24 cellular contexts compared by ENCODE assay signal in the genomic region with DNA sequence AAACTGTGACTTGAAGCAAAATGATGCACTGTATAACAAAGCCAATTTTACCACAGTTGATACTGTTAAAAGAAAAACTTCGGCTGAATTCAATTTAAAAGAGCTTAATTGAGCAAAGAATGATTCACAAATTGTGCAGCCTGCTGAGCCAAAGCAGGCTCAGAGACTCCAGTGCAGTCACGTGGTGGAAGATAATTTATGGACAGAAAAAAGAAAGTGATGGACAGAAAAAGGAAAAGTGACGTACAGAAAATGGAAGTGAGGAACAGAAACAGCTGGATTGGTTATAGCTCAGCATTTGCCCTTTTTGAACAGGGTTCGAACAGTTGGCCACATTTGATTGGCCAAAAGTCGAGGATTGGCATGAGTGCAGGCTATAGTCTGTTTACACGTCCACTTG. TPM values are rescaled to one million over a fixed set of nuclear protein-coding genes. Genes with fewer than 3 reads are reported as not detected.
"Had no signal": no experiment of that assay in that cellular context is flagged by ENCODE, and none has a peak within 500 bp of the region (broad histone marks: within the 10 kb centered on the region; RNA-seq: fewer than 3 reads in every experiment).

No MANE protein-coding gene starts in this region.

- H3K4me3 ChIP-seq: esophagus muscularis mucosa, gastroesophageal sphincter, mucosa of descending colon, suprapubic skin, thyroid gland, uterus had no signal

- H3K9me3 ChIP-seq: esophagus muscularis mucosa, gastroesophageal sphincter, mucosa of descending colon, suprapubic skin, thyroid gland, uterus had no signal

- H3K36me3 ChIP-seq: uterus had no signal

- H3K4me1 ChIP-seq: esophagus muscularis mucosa, gastroesophageal sphincter, suprapubic skin, thyroid gland, uterus had no signal

- H3K9me3 Mint-ChIP-seq: dendritic cell treated with granulocyte-macrophage colony-stimulating factor and Interleukin-4, amounts not matched to agents 40 ng/mL and 50 ng/mL, for 4 days; effector memory CD8-positive, alpha-beta T cell; naive thymus-derived CD8-positive, alpha-beta T cell; neural crest cell; stimulated activated effector memory CD8-positive, alpha-beta T cell treated with anti-CD3 and anti-CD28 coated beads, Interleukin-12 subunit alpha, Interleukin-12 subunit beta, amount 100 ng/mL, for 72 hours; type B pancreatic cell had no signal

- H3K27ac ChIP-seq: epithelial cell of prostate, esophagus muscularis mucosa, gastroesophageal sphincter, suprapubic skin, thyroid gland, uterus had no signal

- H3K27me3 ChIP-seq: esophagus muscularis mucosa, gastroesophageal sphincter, suprapubic skin, thyroid gland, uterus had no signal

- H3K4me1 Mint-ChIP-seq: neural crest cell; stimulated activated effector memory CD8-positive, alpha-beta T cell treated with anti-CD3 and anti-CD28 coated beads, Interleukin-12 subunit alpha, Interleukin-12 subunit beta, amount 100 ng/mL, for 72 hours had no signal

- H3K4me3 Mint-ChIP-seq: dendritic cell treated with granulocyte-macrophage colony-stimulating factor and Interleukin-4, amounts not matched to agents 40 ng/mL and 50 ng/mL, for 4 days; effector memory CD8-positive, alpha-beta T cell; naive thymus-derived CD8-positive, alpha-beta T cell; neural crest cell; stimulated activated effector memory CD8-positive, alpha-beta T cell treated with anti-CD3 and anti-CD28 coated beads, Interleukin-12 subunit alpha, Interleukin-12 subunit beta, amount 100 ng/mL, for 72 hours; type B pancreatic cell had no signal

- DNase-seq: effector memory CD8-positive, alpha-beta T cell; foreskin fibroblast; glutamatergic neuron; islet precursor cell; mammary epithelial cell; mucosa of descending colon; naive thymus-derived CD8-positive, alpha-beta T cell; posterior cingulate gyrus; right cardiac atrium; small intestine; stimulated activated CD4-positive, alpha-beta T cell treated with anti-CD3 and anti-CD28 coated beads, Interleukin-12 subunit alpha, Interleukin-12 subunit beta, amount 100 ng/mL, for 4 hours; stimulated activated CD4-positive, alpha-beta T cell treated with anti-CD3 and anti-CD28 coated beads, Interleukin-2, amount 100 ng/mL, for 48 hours; stimulated activated CD8-positive, alpha-beta memory T cell treated with anti-CD3 and anti-CD28 coated beads, Interleukin-4, amount 100 ng/mL, for 48 hours; stimulated activated naive CD8-positive, alpha-beta T cell treated with anti-CD3 and anti-CD28 coated beads, Interleukin-15, Interleukin-2, amounts not matched to agents 100 U/mL and 50 U/mL, for 24 hours; thyroid gland; uterus had no signal

- H3K27ac Mint-ChIP-seq: dendritic cell treated with granulocyte-macrophage colony-stimulating factor and Interleukin-4, amounts not matched to agents 40 ng/mL and 50 ng/mL, for 4 days; stimulated activated effector memory CD8-positive, alpha-beta T cell treated with anti-CD3 and anti-CD28 coated beads, Interleukin-12 subunit alpha, Interleukin-12 subunit beta, amount 100 ng/mL, for 72 hours; type B pancreatic cell had no signal

- H3K27me3 Mint-ChIP-seq: type B pancreatic cell had no signal

RNA-seq across cellular contexts. Expression of a gene that starts 28.9 kb away (rescaled TPM):
- total RNA-seq: naive thymus-derived CD8-positive, alpha-beta T cell; thyroid gland had no signal
